Comparison of ENCODE assay signal across 22 cellular contexts in the genomic region with DNA sequence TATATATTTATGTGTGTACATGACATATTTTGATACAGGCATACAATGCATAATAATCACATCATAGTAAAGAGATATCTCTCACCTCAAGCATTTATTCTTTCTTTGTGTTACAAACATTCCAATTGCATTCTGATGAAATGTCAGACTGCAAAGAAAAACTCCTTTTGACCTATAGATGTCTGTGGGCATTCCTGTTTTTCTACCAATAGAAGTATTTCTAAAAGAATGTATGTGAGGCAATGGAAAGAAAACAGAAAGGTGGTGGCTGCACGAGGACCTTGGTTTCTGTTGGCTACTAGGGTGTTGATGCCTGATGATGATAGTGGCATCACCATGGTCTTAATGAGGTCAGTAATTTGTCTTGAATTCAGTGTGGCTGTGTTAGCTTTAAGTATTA.
DNase-seq lines count a peak whose midpoint lies in the region; ATAC-seq, FAIRE-seq and TF ChIP-seq lines count a peak whose summit lies in the region.
"Had no signal": no experiment of that assay in that cellular context is flagged by ENCODE, and none has a peak within 500 bp of the region (broad histone marks: within the 10 kb centered on the region; RNA-seq: fewer than 3 reads in every experiment).

No MANE protein-coding gene starts in this region.

- H4K20me1 ChIP-seq in IMR-90 (ENCODE audit: insufficient read depth, low read length) (no peaks in the 10 kb centered on the region), endothelial cell of umbilical vein (replicated peaks; ENCODE audit: control insufficient read depth, extremely low read depth, insufficient read depth, low read length) (no peaks in the 10 kb centered on the region)

- dilution Hi-C loops in IMR-90 (cut with HindIII; ENCODE audit: low sequenced_read_pairs, unreplicated experiment): no loop called here
- dilution Hi-C loops in endothelial cell of umbilical vein (cut with MboI; ENCODE audit: extremely low pct_ligation_motif_present, low sequenced_read_pairs): no loop called here

- DNase-seq in IMR-90 (peak; percentile 26), endothelial cell of umbilical vein (ENCODE audit: low read depth, low spot score) (no peak), mesothelial cell of epicardium (ENCODE audit: low spot score in 2 of 2, unreplicated experiment in 2 of 2) (no peak), NCI-H1436 (lab: John Stamatoyannopoulos, UW) (no peak), tibial artery (no peak), natural killer cell (no peak)
- DNase-seq: C1 segment of cervical spinal cord; CD4-positive, alpha-beta memory T cell; COR-L47; DMS 273 treated with DMSO at 0.1 percent for 48 hours; DMS79; NCI-H1092 treated with DMSO at 0.1 percent for 48 hours; NCI-H1436 treated with DMSO at 0.1 percent for 48 hours; NCI-H187 treated with DMSO at 0.1 percent for 48 hours; NCI-H446; NCI-H524 treated with DMSO at 0.1 percent for 48 hours; NCI-H774; PC-3 had no signal

- TF ChIP-seq POLR2A in IMR-90 (IDR thresholded peaks at IDR 0.05; ENCODE audit: low read depth, low read length): no peak
- no peak for TF ChIP-seq POLR2A in endothelial cell of umbilical vein (IDR thresholded peaks at IDR 0.05; ENCODE audit: low read depth, low read length)

- H3K36me3 ChIP-seq in IMR-90 (ENCODE audit: control insufficient read depth, insufficient read depth, low read length) (no peaks in the 10 kb centered on the region), endothelial cell of umbilical vein (ENCODE audit: control insufficient read depth in 2 of 2, extremely low read depth in 1 of 2, insufficient read depth in 2 of 2, low read length in 2 of 2) (no peaks in the 10 kb centered on the region), tibial artery (no peaks in the 10 kb centered on the region)

- peak overlapping the region in 1 of 2 experiments; percentile 35; a peak in 1 of 4 replicates for H4K8ac ChIP-seq in IMR-90 (ENCODE audit: low read depth in 2 of 2, low read length in 2 of 2)

- in situ Hi-C loops in IMR-90 (cut with MboI; ENCODE audit: low sequenced_read_pairs): no loop called here

- no peak for FAIRE-seq in endothelial cell of umbilical vein (lab: Jason Lieb, UNC)
- FAIRE-seq: GM18507 had no signal

- H3K27me3 ChIP-seq in IMR-90 (ENCODE audit: control insufficient read depth, insufficient read depth, low read length) (no peaks in the 10 kb centered on the region), endothelial cell of umbilical vein (ENCODE audit: control insufficient read depth in 2 of 2, insufficient read depth in 2 of 2, low read length in 2 of 2) (no peaks in the 10 kb centered on the region), tibial artery (no peaks in the 10 kb centered on the region)

- peak overlapping the region; percentile 55 for H2BK5ac ChIP-seq in IMR-90 (ENCODE audit: low read depth, low read length, poor library complexity, severe bottlenecking)

- CTCF ChIA-PET in IMR-90 (lab: Yijun Ruan, JAX) (interaction anchor here (0.6 kb wide), 1 partner anchor 213 kb away, joined by 4 read pairs; no protein-coding TSS in a partner anchor), endothelial cell of umbilical vein (lab: Charles Lee) (no interaction called here)

- H3K4me1 Mint-ChIP-seq in mesothelial cell of epicardium (peaks cover 32% of the 10 kb centered on the region), natural killer cell (no peaks in the 10 kb centered on the region)
- H3K4me1 Mint-ChIP-seq: CD4-positive, alpha-beta memory T cell had no signal

- no peak for TF ChIP-seq RAD21 in IMR-90 (IDR thresholded peaks at IDR 0.05; ENCODE audit: low read length)

- H3K4me1 ChIP-seq in IMR-90 (ENCODE audit: control insufficient read depth, insufficient read depth, low read length) (peaks cover 3% of the 10 kb centered on the region), endothelial cell of umbilical vein (ENCODE audit: control insufficient read depth, extremely low read depth, insufficient read depth, low read length) (no peaks in the 10 kb centered on the region), tibial artery (peaks cover 0 to 3% (median 1%) of the 10 kb centered on the region in 4 donors)

- H3K27ac ChIP-seq in IMR-90 (ENCODE audit: insufficient read depth, low read length): no peak overlapping the region; the same call in 1 of the 2 replicates
- no peak overlapping the region for H3K27ac ChIP-seq in endothelial cell of umbilical vein (ENCODE audit: insufficient read depth, low read depth, low read length)
- H3K27ac ChIP-seq in tibial artery: no peak overlapping the region
- H3K27ac ChIP-seq: HL-60 had no signal

- peak overlapping the region; percentile 67; the same call in 1 of the 2 replicates for H3K4ac ChIP-seq in IMR-90 (ENCODE audit: low read depth, low read length)

- H2BK120ac ChIP-seq in IMR-90 (ENCODE audit: low read depth, low read length): peak overlapping the region; percentile 85

- H3K23ac ChIP-seq in IMR-90 (ENCODE audit: low read depth, low read length): peak overlapping the region; percentile 45; the same call in 1 of the 2 replicates

- H3K27me3 Mint-ChIP-seq in mesothelial cell of epicardium (ENCODE audit: low read depth) (no peaks in the 10 kb centered on the region), natural killer cell (ENCODE audit: low read depth in 2 of 2) (no peaks in the 10 kb centered on the region)
- H3K27me3 Mint-ChIP-seq: CD4-positive, alpha-beta memory T cell had no signal

- TF ChIP-seq CTCF in IMR-90 (conservative IDR thresholded peaks at IDR 0.05; ENCODE audit: low read depth, low read length) (no peak), endothelial cell of umbilical vein (IDR thresholded peaks at IDR 0.05; ENCODE audit: extremely low read depth in 1 of 2, insufficient read depth in 1 of 2, low read depth in 1 of 2, low read length in 2 of 2) (no peak), mesothelial cell of epicardium (IDR thresholded peaks at IDR 0.05; ENCODE audit: unreplicated experiment) (no peak), tibial artery (IDR thresholded peaks at IDR 0.05) (no peak), natural killer cell (IDR thresholded peaks at IDR 0.05) (no peak)

- no peak overlapping the region for H3K4me3 ChIP-seq in IMR-90 (ENCODE audit: insufficient read depth, low read depth, low read length)
- H3K4me3 ChIP-seq in endothelial cell of umbilical vein (replicated peaks in 1 of 3; ENCODE audit: insufficient read depth in 1 of 3, low read depth in 1 of 3, low read length in 3 of 3): no peak overlapping the region
- no peak overlapping the region for H3K4me3 ChIP-seq in tibial artery

- H3K56ac ChIP-seq in IMR-90 (ENCODE audit: extremely low read depth, insufficient read depth, low read length): no peak overlapping the region

- no CpG with 5 or more reads among the region's 1 CpG for WGBS in IMR-90 (ENCODE audit: extremely low coverage in 2 of 2, insufficient read length in 1 of 2), 2 experiments

- H2AFZ ChIP-seq in IMR-90 (replicated peaks; ENCODE audit: low read length, poor library complexity): no peak overlapping the region
- H2AFZ ChIP-seq in endothelial cell of umbilical vein (ENCODE audit: low read depth, low read length): peak overlapping the region; percentile 18

- BruUV-seq in IMR-90 (replicated peaks; lab: Mats Ljungman, UMichigan) (no TSS peak), endothelial cell of umbilical vein (replicated peaks; lab: Mats Ljungman, UMichigan) (no TSS peak)

- no peaks in the 10 kb centered on the region for H3K79me2 ChIP-seq in endothelial cell of umbilical vein (ENCODE audit: control insufficient read depth, insufficient read depth, low read length)

- H2BK20ac ChIP-seq in IMR-90 (ENCODE audit: low read depth, low read length): peak overlapping the region; percentile 69

- 0 out of 2 replicates have a peak overlapping the region, but pooled peaks have one; percentile 25 for H4K91ac ChIP-seq in IMR-90 (ENCODE audit: insufficient read depth, low read depth, low read length)

- ATAC-seq in IMR-90 (ENCODE audit: low read depth) (no peak), GM18498 (IDR thresholded peaks at IDR 0.05; ENCODE audit: unreplicated experiment) (no peak), natural killer cell (no peak)
- ATAC-seq: HCT116, PC-3 had no signal

- POLR2A ChIA-PET in IMR-90 (lab: Charles Lee; ENCODE audit: unreplicated experiment) (no interaction called here), endothelial cell of umbilical vein (lab: Charles Lee) (no interaction called here)

- no peak overlapping the region for H3K4me3 Mint-ChIP-seq in mesothelial cell of epicardium
- no peak overlapping the region for H3K4me3 Mint-ChIP-seq in natural killer cell
- H3K4me3 Mint-ChIP-seq: CD4-positive, alpha-beta memory T cell had no signal

- H3K27ac Mint-ChIP-seq in mesothelial cell of epicardium (peak overlapping the region; percentile 47), natural killer cell (no peak overlapping the region)
- H3K27ac Mint-ChIP-seq: CD4-positive, alpha-beta memory T cell had no signal

- H2AK9ac ChIP-seq in IMR-90 (replicated peaks; ENCODE audit: low read depth, low read length, poor library complexity): no peak overlapping the region

- peak overlapping the region; percentile 48; the same call in 1 of the 2 replicates for H3K18ac ChIP-seq in IMR-90 (ENCODE audit: low read depth, low read length)

- H3K14ac ChIP-seq in IMR-90 (replicated peaks; ENCODE audit: low read depth, low read length): peak overlapping the region; percentile 86; the same call in 1 of the 2 replicates

- H3K9me1 ChIP-seq in IMR-90 (ENCODE audit: insufficient read depth, low read length): no peaks in the 10 kb centered on the region
- H3K9me1 ChIP-seq in endothelial cell of umbilical vein (replicated peaks; ENCODE audit: control insufficient read depth, extremely low read depth, insufficient read depth, low read length): no peaks in the 10 kb centered on the region

- no peak overlapping the region for H3K4me2 ChIP-seq in IMR-90 (ENCODE audit: low read depth, low read length)
- H3K4me2 ChIP-seq in endothelial cell of umbilical vein (ENCODE audit: insufficient read depth, low read length): no peak overlapping the region

- H2BK15ac ChIP-seq in IMR-90 (ENCODE audit: low read depth, low read length): no peak overlapping the region

- peaks cover 8% of the 10 kb centered on the region for H3K9me3 Mint-ChIP-seq in mesothelial cell of epicardium
- H3K9me3 Mint-ChIP-seq in natural killer cell: peaks cover 11 to 13% of the 10 kb centered on the region in 2 donors

- H2AK5ac ChIP-seq in IMR-90 (ENCODE audit: low read depth, low read length): peak overlapping the region; percentile 78; the same call in 1 of the 2 replicates

- H4K5ac ChIP-seq in IMR-90 (ENCODE audit: low read depth, low read length): peak overlapping the region; percentile 73; the same call in 1 of the 2 replicates

- intact Hi-C loops in IMR-90 (cut with micrococcal nuclease): no loop called here
- intact Hi-C loops in endothelial cell of umbilical vein (cut with micrococcal nuclease): no loop called here
- intact Hi-C loops in tibial artery (cut with DNase I; ENCODE audit: low total_unique reads): no loop called here
- intact Hi-C loops in natural killer cell (cut with micrococcal nuclease): no loop called here

- no peak overlapping the region for H3K9ac ChIP-seq in IMR-90 (ENCODE audit: low read depth, low read length)
- H3K9ac ChIP-seq in endothelial cell of umbilical vein (replicated peaks; ENCODE audit: extremely low read depth, insufficient read depth, low read length): no peak overlapping the region

- H3K9me3 ChIP-seq in IMR-90 (ENCODE audit: control insufficient read depth, insufficient read depth, low read length) (no peaks in the 10 kb centered on the region), endothelial cell of umbilical vein (replicated peaks; ENCODE audit: control insufficient read depth, insufficient read depth, low read length) (no peaks in the 10 kb centered on the region), tibial artery (no peaks in the 10 kb centered on the region)

- H3K36me3 Mint-ChIP-seq in mesothelial cell of epicardium (no peaks in the 10 kb centered on the region), natural killer cell (no peaks in the 10 kb centered on the region)
- H3K36me3 Mint-ChIP-seq: CD4-positive, alpha-beta memory T cell had no signal

- H3K79me1 ChIP-seq in IMR-90 (ENCODE audit: low read depth in 1 of 2, low read length in 2 of 2): no peaks in the 10 kb centered on the region
